In the genomic region with DNA sequence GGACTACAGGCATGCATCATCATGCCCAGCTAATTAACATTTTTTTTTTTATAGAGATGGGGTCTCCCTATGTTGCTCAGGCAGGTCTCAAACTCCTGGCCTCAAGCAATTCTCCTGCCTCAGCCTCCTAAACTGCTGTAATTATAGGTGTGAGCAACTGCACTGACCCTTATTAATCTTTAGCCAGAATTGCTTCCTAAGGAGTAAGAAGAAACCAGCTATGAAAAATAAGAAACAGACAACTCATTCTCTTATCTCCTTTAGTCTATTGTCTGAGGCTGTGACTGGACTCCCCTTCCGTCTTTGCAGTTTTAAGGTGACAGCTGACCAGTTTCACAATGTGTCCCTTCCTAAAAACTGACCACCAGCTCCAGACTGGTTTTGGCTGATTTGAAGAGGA, we compare ENCODE assay signal across 23 cellular contexts.
"Had no signal": no experiment of that assay in that cellular context is flagged by ENCODE, and none has a peak within 500 bp of the region (broad histone marks: within the 10 kb centered on the region; RNA-seq: fewer than 3 reads in every experiment).

No MANE protein-coding gene starts in this region.

- ATAC-seq: foreskin keratinocyte; gastroesophageal sphincter; heart left ventricle; left lobe of liver; naive thymus-derived CD4-positive, alpha-beta T cell; right cardiac atrium; stimulated activated naive B cell treated with anti-CD40 and anti-IgM and Interleukin-4, amounts not matched to agents 10 μg/mL and 1 μg/mL and 100 μg/mL, for 72 hours had no signal

- H3K4me3 ChIP-seq: coronary artery, gastroesophageal sphincter, heart left ventricle, hepatocyte, lung, prostate gland, sigmoid colon, suprapubic skin had no signal

- H3K36me3 Mint-ChIP-seq: memory B cell; mesothelial cell of epicardium; naive thymus-derived CD4-positive, alpha-beta T cell; stimulated activated naive B cell treated with anti-CD40 and anti-IgM and Interleukin-4, amounts not matched to agents 10 μg/mL and 1 μg/mL and 100 μg/mL, for 72 hours had no signal

- H3K4me1 Mint-ChIP-seq: memory B cell; mesothelial cell of epicardium; naive thymus-derived CD4-positive, alpha-beta T cell; stimulated activated naive B cell treated with anti-CD40 and anti-IgM and Interleukin-4, amounts not matched to agents 10 μg/mL and 1 μg/mL and 100 μg/mL, for 72 hours had no signal

- H3K9me3 ChIP-seq: gastroesophageal sphincter, heart left ventricle, prostate gland, sigmoid colon, suprapubic skin had no signal

- H3K4me1 ChIP-seq: gastroesophageal sphincter, heart left ventricle, prostate gland, sigmoid colon, suprapubic skin had no signal

- H3K27ac Mint-ChIP-seq: memory B cell; mesothelial cell of epicardium; nephron; stimulated activated naive B cell treated with anti-CD40 and anti-IgM and Interleukin-4, amounts not matched to agents 10 μg/mL and 1 μg/mL and 100 μg/mL, for 72 hours; stimulated activated naive CD8-positive, alpha-beta T cell treated with anti-CD3 and anti-CD28 coated beads, Interleukin-15, Interleukin-2, amounts not matched to agents 100 ng/mL and 50 ng/mL, for 24 hours had no signal

- H3K9me3 Mint-ChIP-seq: memory B cell; nephron; stimulated activated naive B cell treated with anti-CD40 and anti-IgM and Interleukin-4, amounts not matched to agents 10 μg/mL and 1 μg/mL and 100 μg/mL, for 72 hours; stimulated activated naive CD8-positive, alpha-beta T cell treated with anti-CD3 and anti-CD28 coated beads, Interleukin-15, Interleukin-2, amounts not matched to agents 100 ng/mL and 50 ng/mL, for 24 hours had no signal

- DNase-seq: dermis blood vessel endothelial cell; effector memory CD4-positive, alpha-beta T cell; foreskin keratinocyte; heart left ventricle; naive thymus-derived CD4-positive, alpha-beta T cell; nucleus accumbens; right cardiac atrium; sigmoid colon; stimulated activated CD4-positive, alpha-beta T cell treated with anti-CD3 and anti-CD28 coated beads, Interleukin-4, amount 100 ng/mL, for 4 hours; stimulated activated naive B cell treated with anti-CD40 and anti-IgM and Interleukin-4, amounts not matched to agents 10 μg/mL and 1 μg/mL and 100 μg/mL, for 72 hours; trophoblast cell had no signal

- H3K4me3 Mint-ChIP-seq: memory B cell; mesothelial cell of epicardium; naive thymus-derived CD4-positive, alpha-beta T cell; nephron; stimulated activated naive B cell treated with anti-CD40 and anti-IgM and Interleukin-4, amounts not matched to agents 10 μg/mL and 1 μg/mL and 100 μg/mL, for 72 hours; stimulated activated naive CD8-positive, alpha-beta T cell treated with anti-CD3 and anti-CD28 coated beads, Interleukin-15, Interleukin-2, amounts not matched to agents 100 ng/mL and 50 ng/mL, for 24 hours had no signal

- H3K27ac ChIP-seq: coronary artery, foreskin keratinocyte, gastroesophageal sphincter, heart left ventricle, hepatocyte, prostate gland, sigmoid colon, suprapubic skin had no signal

- H3K36me3 ChIP-seq: gastroesophageal sphincter, heart left ventricle, prostate gland, sigmoid colon, suprapubic skin had no signal

- FAIRE-seq: endometrium had no signal
